9 cellular contexts compared by ENCODE assay signal in the genomic region with DNA sequence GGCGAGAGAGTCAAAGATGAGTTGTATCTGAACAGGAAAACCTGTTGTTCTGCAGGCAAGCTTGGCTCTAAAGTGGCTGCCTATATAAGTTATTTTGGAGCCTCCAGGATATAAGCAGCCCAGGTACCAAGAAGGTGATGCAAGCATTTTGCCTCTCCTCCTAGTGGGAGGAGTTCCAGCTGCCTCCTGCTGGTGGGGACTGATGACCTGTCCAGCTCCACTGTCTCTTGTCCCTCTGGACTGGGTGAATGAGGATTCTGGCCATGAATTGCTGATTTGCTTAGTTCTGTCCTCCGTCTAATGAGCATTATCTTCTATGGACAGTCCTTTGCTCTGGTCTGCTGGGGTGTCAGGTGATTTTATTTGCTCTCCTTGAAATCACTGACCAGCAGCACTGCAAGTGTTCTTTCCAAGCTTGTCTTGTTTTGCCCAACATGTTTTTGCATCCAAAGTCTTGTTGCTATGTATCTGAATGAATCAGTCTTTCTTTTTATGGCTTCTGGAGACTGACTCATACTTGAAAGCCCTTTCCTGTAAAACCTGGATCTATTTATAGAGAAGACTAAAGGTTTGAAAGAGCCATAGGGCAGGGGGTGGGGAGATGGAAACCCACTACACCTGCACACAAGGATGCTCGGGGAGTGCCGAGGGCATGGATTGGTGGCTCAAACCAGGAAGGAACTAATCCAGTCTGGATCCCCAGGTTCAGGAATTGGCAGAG. TPM values are rescaled to one million over a fixed set of nuclear protein-coding genes. Genes with fewer than 3 reads are reported as not detected.
DNase-seq lines count a peak whose midpoint lies in the region; ATAC-seq, FAIRE-seq and TF ChIP-seq lines count a peak whose summit lies in the region.
"Had no signal": no experiment of that assay in that cellular context is flagged by ENCODE, and none has a peak within 500 bp of the region (broad histone marks: within the 10 kb centered on the region; RNA-seq: fewer than 3 reads in every experiment).

No MANE protein-coding gene starts in this region.

- H3K4me3 ChIP-seq in foreskin fibroblast (ENCODE audit: low read depth in 1 of 2, low read length in 2 of 2) (no peak overlapping the region), gastrocnemius medialis (no peak overlapping the region)

- no peak for FAIRE-seq in H54 (lab: Jason Lieb, UNC)

- in situ Hi-C loops in gastrocnemius medialis (cut with MboI; ENCODE audit: low sequenced_read_pairs in 4 of 4), result no loop called here

- H3K9me3 Mint-ChIP-seq in WTC11, result peaks cover 16% of the 10 kb centered on the region

- intact Hi-C loops in gastrocnemius medialis (cut with DNase I; ENCODE audit: low total_unique reads) (no loop called here), sciatic nerve (cut with DNase I) (no loop called here)

- ATAC-seq in WTC11, result no peak
- ATAC-seq in gastrocnemius medialis, result peak; percentile 90 to 93
- no peak for ATAC-seq in sciatic nerve
- ATAC-seq in GM21381 (IDR thresholded peaks at IDR 0.05; ENCODE audit: unreplicated experiment), result no peak

- POLR2A ChIA-PET in WTC11 (lab: Charles Lee), result no interaction called here

- no peaks in the 10 kb centered on the region for H3K36me3 ChIP-seq in gastrocnemius medialis

- TF ChIP-seq CTCF in WTC11 (IDR thresholded peaks at IDR 0.05) (no peak), foreskin fibroblast (IDR thresholded peaks at IDR 0.05; ENCODE audit: low read depth, low read length) (peak; percentile 21), gastrocnemius medialis (IDR thresholded peaks at IDR 0.05 in 4 of 5, conservative IDR thresholded peaks at IDR 0.05 in 1 of 5) (peak in 2 of 5 experiments; percentile 23 to 31)

- peak overlapping the region; percentile 84 to 96 (median 92) for H3K27ac ChIP-seq in gastrocnemius medialis

- DNase-seq in H54 (ENCODE audit: insufficient read length, low spot score) (peak; percentile 56), WTC11 (ENCODE audit: low spot score) (no peak), foreskin fibroblast (peak; percentile 63 to 75), gastrocnemius medialis (peak; percentile 58 to 65), OCI-M1 (lab: John Stamatoyannopoulos, UW) (no peak), sciatic nerve (ENCODE audit: low spot score) (no peak), medulla oblongata (ENCODE audit: extremely low spot score) (no peak)

- no peak overlapping the region for H3K27ac Mint-ChIP-seq in WTC11

- H3K27me3 ChIP-seq in gastrocnemius medialis, result no peaks in the 10 kb centered on the region

- peaks cover 19% of the 10 kb centered on the region for H3K4me1 Mint-ChIP-seq in WTC11

- no peak for TF ChIP-seq POLR2A in H54 (IDR thresholded peaks at IDR 0.05; ENCODE audit: low read depth, low read length)
- TF ChIP-seq POLR2A in gastrocnemius medialis (IDR thresholded peaks at IDR 0.05), result peak in 1 of 2 donors; percentile 16

- H3K4me3 Mint-ChIP-seq in WTC11, result no peak overlapping the region

- H3K27me3 Mint-ChIP-seq in WTC11 (ENCODE audit: low read depth), result no peaks in the 10 kb centered on the region; the same call in 1 of the 2 replicates

- peaks cover 27 to 45% of the 10 kb centered on the region in 2 donors for H3K4me1 ChIP-seq in gastrocnemius medialis

- H3K36me3 Mint-ChIP-seq in WTC11, result peaks cover 4% of the 10 kb centered on the region; the same call in 1 of the 2 replicates

- CTCF ChIA-PET in WTC11 (lab: Charles Lee), result interaction anchor here (1.0 to 1.6 kb wide), 3 partner anchors 12 to 61 kb away, joined by 3 to 5 read pairs (median 4); no protein-coding TSS in a partner anchor

- H3K9me3 ChIP-seq in gastrocnemius medialis, result no peaks in the 10 kb centered on the region

TF ChIP-seq in WTC11, 78 proteins besides CTCF, POLR2A, EP300 and RAD21:
- TF ChIP-seq, protein P1, sequence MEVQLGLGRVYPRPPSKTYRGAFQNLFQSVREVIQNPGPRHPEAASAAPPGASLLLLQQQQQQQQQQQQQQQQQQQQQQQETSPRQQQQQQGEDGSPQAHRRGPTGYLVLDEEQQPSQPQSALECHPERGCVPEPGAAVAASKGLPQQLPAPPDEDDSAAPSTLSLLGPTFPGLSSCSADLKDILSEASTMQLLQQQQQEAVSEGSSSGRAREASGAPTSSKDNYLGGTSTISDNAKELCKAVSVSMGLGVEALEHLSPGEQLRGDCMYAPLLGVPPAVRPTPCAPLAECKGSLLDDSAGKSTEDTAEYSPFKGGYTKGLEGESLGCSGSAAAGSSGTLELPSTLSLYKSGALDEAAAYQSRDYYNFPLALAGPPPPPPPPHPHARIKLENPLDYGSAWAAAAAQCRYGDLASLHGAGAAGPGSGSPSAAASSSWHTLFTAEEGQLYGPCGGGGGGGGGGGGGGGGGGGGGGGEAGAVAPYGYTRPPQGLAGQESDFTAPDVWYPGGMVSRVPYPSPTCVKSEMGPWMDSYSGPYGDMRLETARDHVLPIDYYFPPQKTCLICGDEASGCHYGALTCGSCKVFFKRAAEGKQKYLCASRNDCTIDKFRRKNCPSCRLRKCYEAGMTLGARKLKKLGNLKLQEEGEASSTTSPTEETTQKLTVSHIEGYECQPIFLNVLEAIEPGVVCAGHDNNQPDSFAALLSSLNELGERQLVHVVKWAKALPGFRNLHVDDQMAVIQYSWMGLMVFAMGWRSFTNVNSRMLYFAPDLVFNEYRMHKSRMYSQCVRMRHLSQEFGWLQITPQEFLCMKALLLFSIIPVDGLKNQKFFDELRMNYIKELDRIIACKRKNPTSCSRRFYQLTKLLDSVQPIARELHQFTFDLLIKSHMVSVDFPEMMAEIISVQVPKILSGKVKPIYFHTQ (CRISPR knock-in tag; IDR thresholded peaks at IDR 0.05), result no peak
- TF ChIP-seq, protein P2, sequence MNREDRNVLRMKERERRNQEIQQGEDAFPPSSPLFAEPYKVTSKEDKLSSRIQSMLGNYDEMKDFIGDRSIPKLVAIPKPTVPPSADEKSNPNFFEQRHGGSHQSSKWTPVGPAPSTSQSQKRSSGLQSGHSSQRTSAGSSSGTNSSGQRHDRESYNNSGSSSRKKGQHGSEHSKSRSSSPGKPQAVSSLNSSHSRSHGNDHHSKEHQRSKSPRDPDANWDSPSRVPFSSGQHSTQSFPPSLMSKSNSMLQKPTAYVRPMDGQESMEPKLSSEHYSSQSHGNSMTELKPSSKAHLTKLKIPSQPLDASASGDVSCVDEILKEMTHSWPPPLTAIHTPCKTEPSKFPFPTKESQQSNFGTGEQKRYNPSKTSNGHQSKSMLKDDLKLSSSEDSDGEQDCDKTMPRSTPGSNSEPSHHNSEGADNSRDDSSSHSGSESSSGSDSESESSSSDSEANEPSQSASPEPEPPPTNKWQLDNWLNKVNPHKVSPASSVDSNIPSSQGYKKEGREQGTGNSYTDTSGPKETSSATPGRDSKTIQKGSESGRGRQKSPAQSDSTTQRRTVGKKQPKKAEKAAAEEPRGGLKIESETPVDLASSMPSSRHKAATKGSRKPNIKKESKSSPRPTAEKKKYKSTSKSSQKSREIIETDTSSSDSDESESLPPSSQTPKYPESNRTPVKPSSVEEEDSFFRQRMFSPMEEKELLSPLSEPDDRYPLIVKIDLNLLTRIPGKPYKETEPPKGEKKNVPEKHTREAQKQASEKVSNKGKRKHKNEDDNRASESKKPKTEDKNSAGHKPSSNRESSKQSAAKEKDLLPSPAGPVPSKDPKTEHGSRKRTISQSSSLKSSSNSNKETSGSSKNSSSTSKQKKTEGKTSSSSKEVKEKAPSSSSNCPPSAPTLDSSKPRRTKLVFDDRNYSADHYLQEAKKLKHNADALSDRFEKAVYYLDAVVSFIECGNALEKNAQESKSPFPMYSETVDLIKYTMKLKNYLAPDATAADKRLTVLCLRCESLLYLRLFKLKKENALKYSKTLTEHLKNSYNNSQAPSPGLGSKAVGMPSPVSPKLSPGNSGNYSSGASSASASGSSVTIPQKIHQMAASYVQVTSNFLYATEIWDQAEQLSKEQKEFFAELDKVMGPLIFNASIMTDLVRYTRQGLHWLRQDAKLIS (CRISPR knock-in tag; IDR thresholded peaks at IDR 0.05; ENCODE audit: borderline replicate concordance), result no peak
- TF ChIP-seq GABPB1 (CRISPR knock-in tag; IDR thresholded peaks at IDR 0.05), result 0 out of 2 replicates have a peak, but pooled peaks have one; percentile 21
- no peak for TF ChIP-seq HMGXB4 (CRISPR knock-in tag; IDR thresholded peaks at IDR 0.05)
- TF ChIP-seq HMGA2 (CRISPR knock-in tag; IDR thresholded peaks at IDR 0.05), result no peak
- no peak for TF ChIP-seq ZNF396 (CRISPR knock-in tag; IDR thresholded peaks at IDR 0.05; ENCODE audit: borderline replicate concordance)
- TF ChIP-seq ZNF416 (CRISPR knock-in tag; IDR thresholded peaks at IDR 0.05), result no peak

RNA-seq across cellular contexts. Expression of gene EFHD1, which starts 40.6 kb away (rescaled TPM):
- 5.4 to 6.8 TPM (median 6.1 TPM) in 3 replicates for total RNA-seq in WTC11 (2021)
- 10 to 100 TPM; 13.4 to 29.0 (median 13.9) TPM for total RNA-seq in gastrocnemius medialis
- total RNA-seq in sciatic nerve, result 41.9 TPM

RNA-seq across cellular contexts. Expression of gene EIF4E2, which starts 42.4 kb away (rescaled TPM):
- total RNA-seq in WTC11 (2021), result 90.6 to 97.8 TPM (median 95.9 TPM) in 3 replicates
- total RNA-seq in gastrocnemius medialis, result 100 to 1,000 TPM in 1 of 4 donors, 10 to 100 TPM in 3; 57.9 to 111 (median 71.2) TPM
- total RNA-seq in sciatic nerve, result 41.0 TPM

RNA-seq across cellular contexts. Expression of gene TIGD1, which starts 42.5 kb away (rescaled TPM):
- total RNA-seq in WTC11 (2021) (5.2 to 9.0 TPM (median 6.1 TPM) in 3 replicates), gastrocnemius medialis (1 to 10 TPM; 1.4 to 3.0 (median 2.1) TPM), sciatic nerve (4.5 TPM)

RNA-seq across cellular contexts. Expression of gene CHRNG, which starts 53.4 kb away (rescaled TPM):
- 0.20 TPM in 1 of 3 replicates, not detected in the others for total RNA-seq in WTC11 (2021)
- 10 to 100 TPM in 3 of 4 donors, 1 to 10 TPM in 1; 3.5 to 57.5 (median 24.6) TPM for total RNA-seq in gastrocnemius medialis
- not detected for total RNA-seq in sciatic nerve
- total RNA-seq: SK-MEL-5 had no signal

Comparison
In these comparisons a context has a peak if more than half of its experiments do, and no peak if none do; other contexts are left out.
1. DNase-seq: peak in H54 (single experiment), foreskin fibroblast (2 of 2) and gastrocnemius medialis (2 of 2); none in WTC11 (single experiment), OCI-M1 (single experiment), sciatic nerve (single experiment) and medulla oblongata (single experiment).
2. ATAC-seq: peak in gastrocnemius medialis (2 of 2); none in WTC11 (single experiment), sciatic nerve (single experiment) and GM21381 (single experiment).